20 cellular contexts compared by ENCODE assay signal in genomic region chrX:99777912-99778311, GRCh38.
A peak's percentile ranks its signal among the peaks of the same experiment; 100 is the strongest.
DNase-seq lines count a peak whose midpoint lies in the region; ATAC-seq and TF ChIP-seq lines count a peak whose summit lies in the region.
"Had no signal": no experiment of that assay in that cellular context is flagged by ENCODE, and none has a peak within 500 bp of the region (broad histone marks: within the 10 kb centered on the region; RNA-seq: fewer than 3 reads in every experiment).

No MANE protein-coding gene starts in this region.

- H4K20me1 ChIP-seq in GM23338 (replicated peaks; ENCODE audit: insufficient read depth) = no peaks in the 10 kb centered on the region
- H4K20me1 ChIP-seq: BLaER1 treated with 17β-estradiol and CSF1 and Interleukin-3, amounts not matched to agents 10 nM and 100 nM had no signal

- H3K4me3 ChIP-seq in GM23338 (no peak overlapping the region), endodermal cell (ENCODE audit: low read length) (no peak overlapping the region)
- H3K4me3 ChIP-seq: A549; BLaER1 treated with 17β-estradiol and CSF1 and Interleukin-3, amounts not matched to agents 10 nM and 100 nM had no signal

- H3K4me2 ChIP-seq in GM23338 = no peak overlapping the region
- H3K4me2 ChIP-seq: A549; BLaER1 treated with 17β-estradiol and CSF1 and Interleukin-3, amounts not matched to agents 10 nM and 100 nM had no signal

- H3F3A ChIP-seq in GM23338 (replicated peaks; ENCODE audit: low read depth) = no peaks in the 10 kb centered on the region

- H3K4me1 Mint-ChIP-seq in GM23338 (no peaks in the 10 kb centered on the region), endodermal cell (peaks cover 27% of the 10 kb centered on the region)
- H3K4me1 Mint-ChIP-seq: B cell had no signal

- H3K9me3 Mint-ChIP-seq in GM23338 = no peaks in the 10 kb centered on the region; the same call in 2 of the 3 replicates
- no peaks in the 10 kb centered on the region for H3K9me3 Mint-ChIP-seq in endodermal cell
- H3K9me3 Mint-ChIP-seq: CD8-positive, alpha-beta T cell had no signal

- H3K9ac ChIP-seq in endodermal cell (ENCODE audit: extremely low read depth, low read length, poor library complexity, severe bottlenecking) = no peak overlapping the region
- H3K9ac ChIP-seq: BLaER1 treated with 17β-estradiol and CSF1 and Interleukin-3, amounts not matched to agents 10 nM and 100 nM had no signal

- H3K79me2 ChIP-seq in GM23338 (replicated peaks; ENCODE audit: insufficient read depth) = no peaks in the 10 kb centered on the region

- no peak overlapping the region for H3K4me3 Mint-ChIP-seq in GM23338
- H3K4me3 Mint-ChIP-seq in endodermal cell = no peak overlapping the region
- H3K4me3 Mint-ChIP-seq: B cell; CD4-positive, alpha-beta T cell; CD8-positive, alpha-beta T cell had no signal

- H3K27me3 Mint-ChIP-seq in GM23338 (ENCODE audit: insufficient read depth, low read depth, poor library complexity) (peaks cover 3% of the 10 kb centered on the region), endodermal cell (ENCODE audit: insufficient read depth) (no peaks in the 10 kb centered on the region)
- H3K27me3 Mint-ChIP-seq: B cell; CD4-positive, alpha-beta T cell had no signal

- H3K27me3 ChIP-seq in GM23338 (ENCODE audit: insufficient read depth) (no peaks in the 10 kb centered on the region), endodermal cell (ENCODE audit: control insufficient read depth, insufficient read depth, low read length, poor library complexity, severe bottlenecking) (no peaks in the 10 kb centered on the region)

- peak; percentile 15 for DNase-seq in DMS53 (lab: John Stamatoyannopoulos, UW)
- no peak for DNase-seq in DMS53 treated with DMSO at 0.1 percent for 48 hours (lab: John Stamatoyannopoulos, UW; ENCODE audit: unreplicated experiment)
- peak; percentile 2 for DNase-seq in GM23338 (ENCODE audit: low spot score)
- peak; percentile 49 for DNase-seq in endodermal cell
- DNase-seq in iPS-NIHi7 (ENCODE audit: extremely low spot score) = peak; percentile 11
- no peak for DNase-seq in GM20000 (ENCODE audit: low spot score)
- no peak for DNase-seq in GM19240 (ENCODE audit: insufficient read length, low spot score)
- DNase-seq: AML-193; Caco-2; Calu3; CD4-positive, alpha-beta T cell; CD8-positive, alpha-beta T cell; DMS79 treated with DMSO at 0.1 percent for 48 hours; GF-D8 had no signal

- no peaks in the 10 kb centered on the region for H3K36me3 ChIP-seq in GM23338 (ENCODE audit: insufficient read depth)
- H3K36me3 ChIP-seq in endodermal cell (ENCODE audit: control insufficient read depth, insufficient read depth, low read length) = no peaks in the 10 kb centered on the region
- H3K36me3 ChIP-seq: BLaER1 treated with 17β-estradiol and CSF1 and Interleukin-3, amounts not matched to agents 10 nM and 100 nM had no signal

- no peaks in the 10 kb centered on the region for H3K9me2 ChIP-seq in GM23338 (ENCODE audit: insufficient read depth)

- H3K9me3 ChIP-seq in endodermal cell (ENCODE audit: control insufficient read depth, low read length) = no peaks in the 10 kb centered on the region
- H3K9me3 ChIP-seq: A549, Caco-2 had no signal

- H3K27ac ChIP-seq in GM23338 (ENCODE audit: low read depth) (no peak overlapping the region), endodermal cell (ENCODE audit: low read depth, low read length) (no peak overlapping the region)
- H3K27ac ChIP-seq: 22Rv1; A549; BLaER1 treated with 17β-estradiol and CSF1 and Interleukin-3, amounts not matched to agents 10 nM and 100 nM; C4-2B had no signal

- WGBS in endodermal cell (ENCODE audit: insufficient coverage in 1 of 2, insufficient read length in 1 of 2), 2 experiments = 95% methylated on average over 1 of the region's 1 CpG; no CpG with 5 or more reads in 1 of the 2 experiments

- H3K36me3 Mint-ChIP-seq in GM23338 (ENCODE audit: low read depth) = no peaks in the 10 kb centered on the region
- H3K36me3 Mint-ChIP-seq in endodermal cell (ENCODE audit: low read depth) = no peaks in the 10 kb centered on the region
- H3K36me3 Mint-ChIP-seq: CD8-positive, alpha-beta T cell had no signal

- no peak for TF ChIP-seq CTCF in GM23338 (conservative IDR thresholded peaks at IDR 0.05; ENCODE audit: low read depth in 2 of 2)
- peak; percentile 60 for TF ChIP-seq CTCF in endodermal cell (conservative IDR thresholded peaks at IDR 0.05)
- TF ChIP-seq CTCF in GM20000 (IDR thresholded peaks at IDR 0.05; ENCODE audit: extremely low read depth, missing control alignments) = no peak

- no peaks in the 10 kb centered on the region for H3K4me1 ChIP-seq in GM23338 (ENCODE audit: insufficient read depth)
- no peaks in the 10 kb centered on the region for H3K4me1 ChIP-seq in endodermal cell (ENCODE audit: control insufficient read depth, insufficient read depth, low read length)
- H3K4me1 ChIP-seq: A549; BLaER1 treated with 17β-estradiol and CSF1 and Interleukin-3, amounts not matched to agents 10 nM and 100 nM; Caco-2 had no signal

- no peak overlapping the region for H3K27ac Mint-ChIP-seq in GM23338
- H3K27ac Mint-ChIP-seq in endodermal cell = no peak overlapping the region
- H3K27ac Mint-ChIP-seq: B cell; CD4-positive, alpha-beta T cell; CD8-positive, alpha-beta T cell had no signal

- ATAC-seq in GM23338 (no peak), HG03095 (IDR thresholded peaks at IDR 0.05; ENCODE audit: unreplicated experiment) (no peak)
- ATAC-seq: A549; CD8-positive, alpha-beta T cell had no signal

- no peak overlapping the region for H2AFZ ChIP-seq in GM23338

TF ChIP-seq in GM23338, 12 proteins besides CTCF, POLR2A, EP300 and RAD21 (continues in another document):
- TF ChIP-seq, protein P1, sequence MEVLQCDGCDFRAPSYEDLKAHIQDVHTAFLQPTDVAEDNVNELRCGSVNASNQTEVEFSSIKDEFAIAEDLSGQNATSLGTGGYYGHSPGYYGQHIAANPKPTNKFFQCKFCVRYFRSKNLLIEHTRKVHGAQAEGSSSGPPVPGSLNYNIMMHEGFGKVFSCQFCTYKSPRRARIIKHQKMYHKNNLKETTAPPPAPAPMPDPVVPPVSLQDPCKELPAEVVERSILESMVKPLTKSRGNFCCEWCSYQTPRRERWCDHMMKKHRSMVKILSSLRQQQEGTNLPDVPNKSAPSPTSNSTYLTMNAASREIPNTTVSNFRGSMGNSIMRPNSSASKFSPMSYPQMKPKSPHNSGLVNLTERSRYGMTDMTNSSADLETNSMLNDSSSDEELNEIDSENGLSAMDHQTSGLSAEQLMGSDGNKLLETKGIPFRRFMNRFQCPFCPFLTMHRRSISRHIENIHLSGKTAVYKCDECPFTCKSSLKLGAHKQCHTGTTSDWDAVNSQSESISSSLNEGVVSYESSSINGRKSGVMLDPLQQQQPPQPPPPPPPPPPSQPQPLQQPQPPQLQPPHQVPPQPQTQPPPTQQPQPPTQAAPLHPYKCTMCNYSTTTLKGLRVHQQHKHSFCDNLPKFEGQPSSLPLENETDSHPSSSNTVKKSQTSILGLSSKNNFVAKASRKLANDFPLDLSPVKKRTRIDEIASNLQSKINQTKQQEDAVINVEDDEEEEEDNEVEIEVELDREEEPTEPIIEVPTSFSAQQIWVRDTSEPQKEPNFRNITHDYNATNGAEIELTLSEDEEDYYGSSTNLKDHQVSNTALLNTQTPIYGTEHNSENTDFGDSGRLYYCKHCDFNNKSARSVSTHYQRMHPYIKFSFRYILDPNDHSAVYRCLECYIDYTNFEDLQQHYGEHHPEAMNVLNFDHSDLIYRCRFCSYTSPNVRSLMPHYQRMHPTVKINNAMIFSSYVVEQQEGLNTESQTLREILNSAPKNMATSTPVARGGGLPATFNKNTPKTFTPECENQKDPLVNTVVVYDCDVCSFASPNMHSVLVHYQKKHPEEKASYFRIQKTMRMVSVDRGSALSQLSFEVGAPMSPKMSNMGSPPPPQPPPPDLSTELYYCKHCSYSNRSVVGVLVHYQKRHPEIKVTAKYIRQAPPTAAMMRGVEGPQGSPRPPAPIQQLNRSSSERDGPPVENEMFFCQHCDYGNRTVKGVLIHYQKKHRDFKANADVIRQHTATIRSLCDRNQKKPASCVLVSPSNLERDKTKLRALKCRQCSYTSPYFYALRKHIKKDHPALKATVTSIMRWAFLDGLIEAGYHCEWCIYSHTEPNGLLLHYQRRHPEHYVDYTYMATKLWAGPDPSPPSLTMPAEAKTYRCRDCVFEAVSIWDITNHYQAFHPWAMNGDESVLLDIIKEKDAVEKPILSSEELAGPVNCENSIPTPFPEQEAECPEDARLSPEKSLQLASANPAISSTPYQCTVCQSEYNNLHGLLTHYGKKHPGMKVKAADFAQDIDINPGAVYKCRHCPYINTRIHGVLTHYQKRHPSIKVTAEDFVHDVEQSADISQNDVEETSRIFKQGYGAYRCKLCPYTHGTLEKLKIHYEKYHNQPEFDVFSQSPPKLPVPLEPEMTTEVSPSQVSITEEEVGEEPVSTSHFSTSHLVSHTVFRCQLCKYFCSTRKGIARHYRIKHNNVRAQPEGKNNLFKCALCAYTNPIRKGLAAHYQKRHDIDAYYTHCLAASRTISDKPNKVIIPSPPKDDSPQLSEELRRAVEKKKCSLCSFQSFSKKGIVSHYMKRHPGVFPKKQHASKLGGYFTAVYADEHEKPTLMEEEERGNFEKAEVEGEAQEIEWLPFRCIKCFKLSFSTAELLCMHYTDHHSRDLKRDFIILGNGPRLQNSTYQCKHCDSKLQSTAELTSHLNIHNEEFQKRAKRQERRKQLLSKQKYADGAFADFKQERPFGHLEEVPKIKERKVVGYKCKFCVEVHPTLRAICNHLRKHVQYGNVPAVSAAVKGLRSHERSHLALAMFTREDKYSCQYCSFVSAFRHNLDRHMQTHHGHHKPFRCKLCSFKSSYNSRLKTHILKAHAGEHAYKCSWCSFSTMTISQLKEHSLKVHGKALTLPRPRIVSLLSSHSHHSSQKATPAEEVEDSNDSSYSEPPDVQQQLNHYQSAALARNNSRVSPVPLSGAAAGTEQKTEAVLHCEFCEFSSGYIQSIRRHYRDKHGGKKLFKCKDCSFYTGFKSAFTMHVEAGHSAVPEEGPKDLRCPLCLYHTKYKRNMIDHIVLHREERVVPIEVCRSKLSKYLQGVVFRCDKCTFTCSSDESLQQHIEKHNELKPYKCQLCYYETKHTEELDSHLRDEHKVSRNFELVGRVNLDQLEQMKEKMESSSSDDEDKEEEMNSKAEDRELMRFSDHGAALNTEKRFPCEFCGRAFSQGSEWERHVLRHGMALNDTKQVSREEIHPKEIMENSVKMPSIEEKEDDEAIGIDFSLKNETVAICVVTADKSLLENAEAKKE (CRISPR knock-in tag; IDR thresholded peaks at IDR 0.05) = no peak
- TF ChIP-seq ZNF114 (CRISPR knock-in tag; IDR thresholded peaks at IDR 0.05) (no peak), NANOG (IDR thresholded peaks at IDR 0.05; ENCODE audit: borderline replicate concordance) (no peak), STAT1 (IDR thresholded peaks at IDR 0.05; ENCODE audit: unreplicated experiment) (no peak), POLR2AphosphoS5 (IDR thresholded peaks at IDR 0.05; ENCODE audit: low read depth) (no peak), EZH2 (IDR thresholded peaks at IDR 0.05; ENCODE audit: low read depth, unreplicated experiment) (no peak), JUNB (IDR thresholded peaks at IDR 0.05; ENCODE audit: unreplicated experiment) (no peak), ZNF331 (CRISPR knock-in tag; IDR thresholded peaks at IDR 0.05; ENCODE audit: low read depth) (no peak)

Comparison
In these comparisons a context has a peak if more than half of its experiments do, and no peak if none do; other contexts are left out.
1. DNase-seq: peak in DMS53 (single experiment), GM23338 (single experiment), endodermal cell (single experiment) and iPS-NIHi7 (single experiment); none in DMS53 treated with DMSO at 0.1 percent for 48 hours (single experiment), GM20000 (single experiment) and GM19240 (single experiment).